1 cellular context compared by ENCODE assay signal in the genomic region with DNA sequence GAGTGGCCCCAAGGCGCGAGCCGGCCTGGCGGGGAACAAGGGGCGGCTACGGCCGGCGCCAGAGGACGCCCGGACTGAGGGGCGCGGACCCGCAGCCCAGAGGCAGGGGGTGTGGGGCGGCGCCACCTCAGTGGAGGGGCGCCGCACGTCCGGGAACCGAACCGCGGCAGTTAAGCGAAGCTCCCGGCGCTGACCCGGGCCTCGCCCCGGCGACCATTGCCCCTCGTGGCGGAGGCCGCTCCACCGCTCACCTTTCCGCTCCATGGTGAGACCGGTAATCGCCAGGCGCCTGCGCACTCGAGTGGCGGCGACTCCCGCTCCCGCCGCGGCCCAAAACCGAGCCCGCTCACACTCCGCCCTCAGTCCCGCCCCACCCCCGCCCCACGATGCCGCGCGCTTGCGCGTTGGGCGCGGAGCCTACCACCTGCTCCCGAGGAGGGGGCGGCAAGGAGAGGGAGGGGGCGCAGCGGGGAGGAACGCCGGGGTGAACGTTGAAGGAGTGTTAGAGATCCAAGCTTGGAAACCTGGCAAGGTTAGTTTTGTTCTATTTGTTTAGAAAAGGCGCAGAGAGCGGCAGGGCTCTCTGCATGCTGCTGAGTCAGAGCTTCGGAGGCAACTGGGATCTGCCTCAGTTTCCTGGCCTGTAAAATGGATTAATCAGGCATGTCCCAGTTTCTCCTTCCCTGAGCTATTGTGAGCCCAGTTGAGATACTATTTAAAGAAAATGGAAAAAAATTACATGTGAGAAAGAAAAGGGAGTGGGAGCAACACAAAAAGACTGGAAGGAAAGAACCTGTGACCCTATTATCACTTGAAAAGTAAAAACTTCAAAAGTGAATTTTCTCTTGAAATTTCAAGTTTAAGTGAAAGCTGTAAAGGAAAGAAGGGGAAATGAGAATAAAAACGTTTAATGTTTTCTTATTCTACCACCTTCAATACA.
TF ChIP-seq lines count a peak whose summit lies in the region.

TSS of gene SRPK1 (minus strand) at position 306 of the 940 bp plus-strand sequence. CDS start at position 264, 42 bp downstream.

TF ChIP-seq in HepG2, 621 proteins besides CTCF, POLR2A, EP300 and RAD21 (continued from another document and continues in another):
- TF ChIP-seq, protein P1, sequence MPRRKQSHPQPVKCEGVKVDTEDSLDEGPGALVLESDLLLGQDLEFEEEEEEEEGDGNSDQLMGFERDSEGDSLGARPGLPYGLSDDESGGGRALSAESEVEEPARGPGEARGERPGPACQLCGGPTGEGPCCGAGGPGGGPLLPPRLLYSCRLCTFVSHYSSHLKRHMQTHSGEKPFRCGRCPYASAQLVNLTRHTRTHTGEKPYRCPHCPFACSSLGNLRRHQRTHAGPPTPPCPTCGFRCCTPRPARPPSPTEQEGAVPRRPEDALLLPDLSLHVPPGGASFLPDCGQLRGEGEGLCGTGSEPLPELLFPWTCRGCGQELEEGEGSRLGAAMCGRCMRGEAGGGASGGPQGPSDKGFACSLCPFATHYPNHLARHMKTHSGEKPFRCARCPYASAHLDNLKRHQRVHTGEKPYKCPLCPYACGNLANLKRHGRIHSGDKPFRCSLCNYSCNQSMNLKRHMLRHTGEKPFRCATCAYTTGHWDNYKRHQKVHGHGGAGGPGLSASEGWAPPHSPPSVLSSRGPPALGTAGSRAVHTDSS (CRISPR knock-in tag; conservative IDR thresholded peaks at IDR 0.05): no peak
- TF ChIP-seq HES4 (CRISPR knock-in tag; IDR thresholded peaks at IDR 0.05; ENCODE audit: borderline replicate concordance): peak; percentile 99
- peak; percentile 94 for TF ChIP-seq ADNP (CRISPR knock-in tag; IDR thresholded peaks at IDR 0.05)
- TF ChIP-seq, protein P2, sequence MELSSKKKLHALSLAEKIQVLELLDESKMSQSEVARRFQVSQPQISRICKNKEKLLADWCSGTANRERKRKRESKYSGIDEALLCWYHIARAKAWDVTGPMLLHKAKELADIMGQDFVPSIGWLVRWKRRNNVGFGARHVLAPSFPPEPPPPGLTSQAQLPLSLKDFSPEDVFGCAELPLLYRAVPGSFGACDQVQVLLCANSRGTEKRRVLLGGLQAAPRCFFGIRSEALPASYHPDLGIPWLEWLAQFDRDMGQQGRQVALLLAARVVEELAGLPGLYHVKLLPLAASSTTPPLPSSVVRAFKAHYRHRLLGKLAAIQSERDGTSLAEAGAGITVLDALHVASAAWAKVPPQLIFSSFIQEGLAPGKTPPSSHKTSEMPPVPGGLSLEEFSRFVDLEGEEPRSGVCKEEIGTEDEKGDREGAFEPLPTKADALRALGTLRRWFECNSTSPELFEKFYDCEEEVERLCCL (CRISPR knock-in tag; IDR thresholded peaks at IDR 0.05; ENCODE audit: borderline replicate concordance): no peak
- peak; percentile 73; the same call in 1 of the 2 replicates for TF ChIP-seq DZIP1 (CRISPR knock-in tag; IDR thresholded peaks at IDR 0.05)
- TF ChIP-seq FLYWCH1 (CRISPR knock-in tag; IDR thresholded peaks at IDR 0.05): no peak
- TF ChIP-seq SP1 (IDR thresholded peaks at IDR 0.05): no peak
- peak; percentile 61; the same call in 1 of the 2 replicates for TF ChIP-seq SP1 (CRISPR knock-in tag; IDR thresholded peaks at IDR 0.05)
- TF ChIP-seq, protein P3, sequence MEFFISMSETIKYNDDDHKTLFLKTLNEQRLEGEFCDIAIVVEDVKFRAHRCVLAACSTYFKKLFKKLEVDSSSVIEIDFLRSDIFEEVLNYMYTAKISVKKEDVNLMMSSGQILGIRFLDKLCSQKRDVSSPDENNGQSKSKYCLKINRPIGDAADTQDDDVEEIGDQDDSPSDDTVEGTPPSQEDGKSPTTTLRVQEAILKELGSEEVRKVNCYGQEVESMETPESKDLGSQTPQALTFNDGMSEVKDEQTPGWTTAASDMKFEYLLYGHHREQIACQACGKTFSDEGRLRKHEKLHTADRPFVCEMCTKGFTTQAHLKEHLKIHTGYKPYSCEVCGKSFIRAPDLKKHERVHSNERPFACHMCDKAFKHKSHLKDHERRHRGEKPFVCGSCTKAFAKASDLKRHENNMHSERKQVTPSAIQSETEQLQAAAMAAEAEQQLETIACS (CRISPR knock-in tag; IDR thresholded peaks at IDR 0.05): 0 out of 2 replicates have a peak, but pooled peaks have one; percentile 26
- TF ChIP-seq KAT2B (IDR thresholded peaks at IDR 0.05; ENCODE audit: borderline replicate concordance, low read depth, low read length): no peak
- TF ChIP-seq ZBTB3 (CRISPR knock-in tag; IDR thresholded peaks at IDR 0.05; ENCODE audit: borderline replicate concordance, low read depth): no peak
- TF ChIP-seq ATF3 (CRISPR knock-in tag; IDR thresholded peaks at IDR 0.05): peak; percentile 37; the same call in 1 of the 2 replicates
- TF ChIP-seq RFX5 (IDR thresholded peaks at IDR 0.05; ENCODE audit: low read depth, low read length): no peak
- no peak for TF ChIP-seq NCOR1 (IDR thresholded peaks at IDR 0.05; ENCODE audit: borderline replicate concordance, low read length)
- TF ChIP-seq MYNN (CRISPR knock-in tag; IDR thresholded peaks at IDR 0.05; ENCODE audit: low read depth): no peak
- TF ChIP-seq MAX (IDR thresholded peaks at IDR 0.05): peak; percentile 97
- TF ChIP-seq ARID4A (CRISPR knock-in tag; IDR thresholded peaks at IDR 0.05; ENCODE audit: borderline replicate concordance): peak; percentile 91
- peak; percentile 96; the same call in 1 of the 2 replicates for TF ChIP-seq ZSCAN20 (CRISPR knock-in tag; IDR thresholded peaks at IDR 0.05; ENCODE audit: borderline replicate concordance)
- TF ChIP-seq NFRKB (IDR thresholded peaks at IDR 0.05): no peak
- TF ChIP-seq, protein P4, sequence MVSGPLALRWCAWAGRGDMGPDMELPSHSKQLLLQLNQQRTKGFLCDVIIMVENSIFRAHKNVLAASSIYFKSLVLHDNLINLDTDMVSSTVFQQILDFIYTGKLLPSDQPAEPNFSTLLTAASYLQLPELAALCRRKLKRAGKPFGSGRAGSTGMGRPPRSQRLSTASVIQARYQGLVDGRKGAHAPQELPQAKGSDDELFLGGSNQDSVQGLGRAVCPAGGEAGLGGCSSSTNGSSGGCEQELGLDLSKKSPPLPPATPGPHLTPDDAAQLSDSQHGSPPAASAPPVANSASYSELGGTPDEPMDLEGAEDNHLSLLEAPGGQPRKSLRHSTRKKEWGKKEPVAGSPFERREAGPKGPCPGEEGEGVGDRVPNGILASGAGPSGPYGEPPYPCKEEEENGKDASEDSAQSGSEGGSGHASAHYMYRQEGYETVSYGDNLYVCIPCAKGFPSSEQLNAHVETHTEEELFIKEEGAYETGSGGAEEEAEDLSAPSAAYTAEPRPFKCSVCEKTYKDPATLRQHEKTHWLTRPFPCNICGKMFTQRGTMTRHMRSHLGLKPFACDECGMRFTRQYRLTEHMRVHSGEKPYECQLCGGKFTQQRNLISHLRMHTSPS (CRISPR knock-in tag; IDR thresholded peaks at IDR 0.05; ENCODE audit: low read depth): 0 out of 2 replicates have a peak, but pooled peaks have one; percentile 18
- TF ChIP-seq CHCHD3 (CRISPR knock-in tag; IDR thresholded peaks at IDR 0.05): peak; percentile 86; the same call in 1 of the 2 replicates
- TF ChIP-seq, protein P5, sequence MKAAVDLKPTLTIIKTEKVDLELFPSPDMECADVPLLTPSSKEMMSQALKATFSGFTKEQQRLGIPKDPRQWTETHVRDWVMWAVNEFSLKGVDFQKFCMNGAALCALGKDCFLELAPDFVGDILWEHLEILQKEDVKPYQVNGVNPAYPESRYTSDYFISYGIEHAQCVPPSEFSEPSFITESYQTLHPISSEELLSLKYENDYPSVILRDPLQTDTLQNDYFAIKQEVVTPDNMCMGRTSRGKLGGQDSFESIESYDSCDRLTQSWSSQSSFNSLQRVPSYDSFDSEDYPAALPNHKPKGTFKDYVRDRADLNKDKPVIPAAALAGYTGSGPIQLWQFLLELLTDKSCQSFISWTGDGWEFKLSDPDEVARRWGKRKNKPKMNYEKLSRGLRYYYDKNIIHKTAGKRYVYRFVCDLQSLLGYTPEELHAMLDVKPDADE (CRISPR knock-in tag; IDR thresholded peaks at IDR 0.05): no peak
- no peak for TF ChIP-seq HNRNPH1 (optimal IDR thresholded peaks at IDR 0.05; ENCODE audit: low read depth, low read length)
- TF ChIP-seq MNT (IDR thresholded peaks at IDR 0.05): peak; percentile 34; the same call in 1 of the 2 replicates
- peak; percentile 79; the same call in 1 of the 2 replicates for TF ChIP-seq ZZZ3 (CRISPR knock-in tag; IDR thresholded peaks at IDR 0.05; ENCODE audit: borderline replicate concordance)
- no peak for TF ChIP-seq CEBPZ (IDR thresholded peaks at IDR 0.05; ENCODE audit: low read length)
- peak; percentile 75; the same call in 1 of the 2 replicates for TF ChIP-seq ZFX (CRISPR knock-in tag; IDR thresholded peaks at IDR 0.05; ENCODE audit: low read depth)
